ENCODE assay signal across 8 cellular contexts in genomic region chr5:57173318-57174127, GRCh38. TPM values are rescaled to one million over a fixed set of nuclear protein-coding genes. Genes with fewer than 3 reads are reported as not detected.
A peak's percentile ranks its signal among the peaks of the same experiment; 100 is the strongest.
DNase-seq lines count a peak whose midpoint lies in the region; ATAC-seq lines count a peak whose summit lies in the region.

Gene GPBP1 (plus strand): TSS chr5:57174059. CDS start chr5:57214131, 40,072 bp downstream.

- no peaks in the 10 kb centered on the region for H3K9me3 Mint-ChIP-seq in CD8-positive, alpha-beta memory T cell

- peaks cover 39 to 51% (median 49%) of the 10 kb centered on the region in 3 donors for H3K4me1 Mint-ChIP-seq in CD8-positive, alpha-beta memory T cell

- no peaks in the 10 kb centered on the region for H3K36me3 ChIP-seq in CD8-positive, alpha-beta memory T cell (ENCODE audit: insufficient read depth, low read length)

- DNase-seq in CD8-positive, alpha-beta memory T cell, result peak; percentile 97 to 99 (median 99)
- DNase-seq in HS-5 (ENCODE audit: low read depth) (peak; percentile 94), lung microvascular endothelial cell (ENCODE audit: low read depth in 2 of 2) (peak; percentile 97 to 99)
- peak; percentile 99 for DNase-seq in NK-92 treated with Interleukin-12 subunit alpha and Interleukin-12 subunit beta, amount 100 ng/mL, for 24 hours (lab: John Stamatoyannopoulos, UW)
- peak; percentile 98 for DNase-seq in activated CD8-positive, alpha-beta memory T cell treated with anti-CD3 and anti-CD28 coated beads for 24 hours
- DNase-seq in effector CD8-positive, alpha-beta T cell (lab: John Stamatoyannopoulos, UW), result peak; percentile 99
- DNase-seq in stimulated activated CD4-positive, alpha-beta T cell treated with anti-CD3 and anti-CD28 coated beads, TNF-alpha, amount 100 ng/mL, for 48 hours (ENCODE audit: low read depth in 3 of 3), result peak; percentile 95 to 98 (median 96)

- CTCF ChIA-PET in CD8-positive, alpha-beta memory T cell (lab: Charles Lee), result interaction anchor here (0.7 to 1.0 kb wide), 5 partner anchors 42 to 903 kb away, joined by 3 to 6 read pairs (median 3); no protein-coding TSS in a partner anchor

- peaks cover 29% of the 10 kb centered on the region for H3K4me1 ChIP-seq in CD8-positive, alpha-beta memory T cell (ENCODE audit: insufficient read depth, low read length)

- peak within 1 kb of the TSS; percentile 97 for H3K27ac ChIP-seq in CD8-positive, alpha-beta memory T cell (ENCODE audit: low read depth, low read length)

- no peaks in the 10 kb centered on the region for H3K9me3 ChIP-seq in CD8-positive, alpha-beta memory T cell (ENCODE audit: low read length)

- no peaks in the 10 kb centered on the region for H3K27me3 ChIP-seq in CD8-positive, alpha-beta memory T cell (ENCODE audit: insufficient read depth, low read length, poor library complexity, severe bottlenecking)

- H3K4me3 ChIP-seq in CD8-positive, alpha-beta memory T cell (ENCODE audit: low read length), result peak within 1 kb of the TSS; percentile 95

- H3K4me3 Mint-ChIP-seq in CD8-positive, alpha-beta memory T cell, result peak within 1 kb of the TSS; percentile 91 to 100 (median 98)

- H3K27me3 Mint-ChIP-seq in CD8-positive, alpha-beta memory T cell, result no peaks in the 10 kb centered on the region

- H3K36me3 Mint-ChIP-seq in CD8-positive, alpha-beta memory T cell, result peaks cover 0 to 51% (median 3%) of the 10 kb centered on the region in 3 donors

- ATAC-seq in GM19468 (IDR thresholded peaks at IDR 0.05; ENCODE audit: extremely low read depth, unreplicated experiment), result peak; percentile 56

- H3K27ac Mint-ChIP-seq in CD8-positive, alpha-beta memory T cell, result peak within 1 kb of the TSS; percentile 95 to 100 (median 99)

- POLR2A ChIA-PET in CD8-positive, alpha-beta memory T cell (lab: Charles Lee), result interaction anchor here (0.5 to 1.5 kb wide), 7 partner anchors 43 to 1226 kb away, joined by 3 to 20 read pairs (median 3); partner anchors contain the start of genes IL6ST and SETD9

RNA-seq across cellular contexts. Expression of gene GPBP1, which starts in this region (rescaled TPM):
- 10 to 100 TPM; 77.7 to 81.9 TPM for total RNA-seq in CD8-positive, alpha-beta memory T cell
- polyA plus RNA-seq in CD8-positive, alpha-beta memory T cell, result 101 TPM
- 35.5 and 50.4 TPM in 2 replicates for total RNA-seq in lung microvascular endothelial cell

Comparison
In these comparisons a context has a peak if more than half of its experiments do, and no peak if none do; other contexts are left out.
1. Peak in every context shown above with its lines: DNase-seq, ATAC-seq, H3K4me3 ChIP-seq and H3K27ac ChIP-seq.